ENCODE assay signal across 27 cellular contexts in genomic region chr1:41317356-41317755, GRCh38. TPM values are rescaled to one million over a fixed set of nuclear protein-coding genes. Genes with fewer than 3 reads are reported as not detected.
DNase-seq lines count a peak whose midpoint lies in the region; ATAC-seq and TF ChIP-seq lines count a peak whose summit lies in the region.
"Had no signal": no experiment of that assay in that cellular context is flagged by ENCODE, and none has a peak within 500 bp of the region (broad histone marks: within the 10 kb centered on the region; RNA-seq: fewer than 3 reads in every experiment).

No MANE protein-coding gene starts in this region.

- no peak overlapping the region for H2BK5ac ChIP-seq in mesendoderm (ENCODE audit: low read length)

- no peaks in the 10 kb centered on the region for H3K36me3 Mint-ChIP-seq in T-helper 2 cell treated with Interferon-gamma antibody and Interleukin-4, amounts not matched to agents 5 μg/mL and 100 μg/mL, for 36 hours (ENCODE audit: low read depth)
- H3K36me3 Mint-ChIP-seq: activated naive CD4-positive, alpha-beta T cell treated with anti-CD3 and anti-CD28 coated beads, Interleukin-2, amount 50 U/mL, for 24 hours; natural killer cell had no signal

- H3K79me2 ChIP-seq in HCT116 (ENCODE audit: insufficient read depth, low read length): no peaks in the 10 kb centered on the region
- H3K79me2 ChIP-seq in mesendoderm (ENCODE audit: control insufficient read depth, insufficient read depth, low read length): no peaks in the 10 kb centered on the region

- no peak overlapping the region for H4K8ac ChIP-seq in mesendoderm (ENCODE audit: low read depth, low read length)

- no peak overlapping the region for H3K27ac Mint-ChIP-seq in T-helper 2 cell treated with Interferon-gamma antibody and Interleukin-4, amounts not matched to agents 5 μg/mL and 100 μg/mL, for 36 hours
- H3K27ac Mint-ChIP-seq: activated naive CD4-positive, alpha-beta T cell treated with anti-CD3 and anti-CD28 coated beads, Interleukin-2, amount 50 U/mL, for 24 hours; activated T-helper 2 cell treated with anti-CD3 and anti-CD28 coated beads, Interferon-gamma antibody, Interleukin-2, Interleukin-4, amounts not matched to agents 10 μg/mL and 5 μg/mL and 100 μg/mL, durations not matched to agents 14 hours and 24 hours and 36 hours; endodermal cell; GM23338; natural killer cell had no signal

- H3K4me1 Mint-ChIP-seq in T-helper 2 cell treated with Interferon-gamma antibody and Interleukin-4, amounts not matched to agents 5 μg/mL and 100 μg/mL, for 36 hours (ENCODE audit: low read depth): no peaks in the 10 kb centered on the region
- H3K4me1 Mint-ChIP-seq: activated naive CD4-positive, alpha-beta T cell treated with anti-CD3 and anti-CD28 coated beads, Interleukin-2, amount 50 U/mL, for 24 hours had no signal

- H3K9ac ChIP-seq in HCT116 (ENCODE audit: low read length): no peak overlapping the region
- H3K9ac ChIP-seq in adipocyte (ENCODE audit: low read length): no peak overlapping the region
- H3K9ac ChIP-seq in mesendoderm (ENCODE audit: low read length): no peak overlapping the region

- H3K79me1 ChIP-seq in mesendoderm (ENCODE audit: low read length): no peaks in the 10 kb centered on the region

- TF ChIP-seq CTCF in HCT116 (IDR thresholded peaks at IDR 0.05 in 2 of 3, conservative IDR thresholded peaks at IDR 0.05 in 1 of 3; ENCODE audit: borderline replicate concordance in 1 of 3, insufficient read depth in 1 of 3, low read depth in 2 of 3, low read length in 2 of 3): no peak

- no peak overlapping the region for H3K23ac ChIP-seq in mesendoderm (ENCODE audit: low read length)

- H3K4me1 ChIP-seq in HCT116 (ENCODE audit: control insufficient read depth in 1 of 2, insufficient read depth in 2 of 2, low read length in 2 of 2): peaks cover 0 to 8% of the 10 kb centered on the region in 2 experiments; a peak in 2 of 4 replicates
- peaks cover 8% of the 10 kb centered on the region for H3K4me1 ChIP-seq in adipocyte (ENCODE audit: control insufficient read depth, insufficient read depth, low read length)
- H3K4me1 ChIP-seq in mesendoderm (ENCODE audit: control insufficient read depth, low read depth, low read length): peaks cover 7% of the 10 kb centered on the region
- H3K4me1 ChIP-seq: Peyer's patch had no signal

- 0 out of 2 replicates have a peak, but pooled peaks have one; percentile 27 for ATAC-seq in HCT116
- ATAC-seq: GM23338, natural killer cell had no signal

- no peaks in the 10 kb centered on the region for H3K9me3 Mint-ChIP-seq in T-helper 2 cell treated with Interferon-gamma antibody and Interleukin-4, amounts not matched to agents 5 μg/mL and 100 μg/mL, for 36 hours
- H3K9me3 Mint-ChIP-seq: activated naive CD4-positive, alpha-beta T cell treated with anti-CD3 and anti-CD28 coated beads, Interleukin-2, amount 50 U/mL, for 24 hours; activated T-helper 2 cell treated with anti-CD3 and anti-CD28 coated beads, Interferon-gamma antibody, Interleukin-2, Interleukin-4, amounts not matched to agents 10 μg/mL and 5 μg/mL and 100 μg/mL, durations not matched to agents 14 hours and 24 hours and 36 hours; endodermal cell; GM23338; natural killer cell had no signal

- peaks cover 7% of the 10 kb centered on the region for H3K27me3 Mint-ChIP-seq in T-helper 2 cell treated with Interferon-gamma antibody and Interleukin-4, amounts not matched to agents 5 μg/mL and 100 μg/mL, for 36 hours (ENCODE audit: low read depth)

- H3K4me3 Mint-ChIP-seq in T-helper 2 cell treated with Interferon-gamma antibody and Interleukin-4, amounts not matched to agents 5 μg/mL and 100 μg/mL, for 36 hours: no peak overlapping the region
- H3K4me3 Mint-ChIP-seq: activated naive CD4-positive, alpha-beta T cell treated with anti-CD3 and anti-CD28 coated beads, Interleukin-2, amount 50 U/mL, for 24 hours; endodermal cell; GM23338; natural killer cell had no signal

- H3K56ac ChIP-seq in mesendoderm (ENCODE audit: low read length): no peak overlapping the region

- CTCF ChIA-PET in HCT116 (lab: Charles Lee): no interaction called here

- H2AFZ ChIP-seq in HCT116 (ENCODE audit: low read depth, low read length, poor library complexity, severe bottlenecking): no peak overlapping the region
- H2AFZ ChIP-seq: GM23338 had no signal

- H3K4ac ChIP-seq in mesendoderm (ENCODE audit: low read depth, low read length): no peak overlapping the region

- no peaks in the 10 kb centered on the region for H3K9me3 ChIP-seq in HCT116 (ENCODE audit: control insufficient read depth in 1 of 2, insufficient read depth in 1 of 2, low read depth in 1 of 2, low read length in 2 of 2)
- H3K9me3 ChIP-seq in adipocyte (ENCODE audit: control insufficient read depth, low read length): no peaks in the 10 kb centered on the region
- H3K9me3 ChIP-seq: Peyer's patch, tibial nerve had no signal

- no CpG with 5 or more reads among the region's 6 CpGs for WGBS in mesendoderm (ENCODE audit: extremely low coverage, insufficient coverage, low lambda C conversion rate)

- peaks cover under 1% of the 10 kb centered on the region; the same call in 1 of the 2 replicates for H3K9me2 ChIP-seq in HCT116 (ENCODE audit: insufficient read depth)

- DNase-seq in AG20443 (ENCODE audit: low spot score): peak; percentile 21
- DNase-seq in HCT116 (ENCODE audit: low read depth, low spot score): no peak
- peak; percentile 19 for DNase-seq in adipocyte (ENCODE audit: low read depth)
- peak; percentile 62 for DNase-seq in mesendoderm
- no peak for DNase-seq in Kasumi-1 (lab: John Stamatoyannopoulos, UW)
- no peak for DNase-seq in H7
- DNase-seq in NCI-H1436 (lab: John Stamatoyannopoulos, UW): no peak
- DNase-seq in T-helper 2 cell treated with Interferon-gamma antibody and Interleukin-4, amounts not matched to agents 5 μg/mL and 100 μg/mL, for 36 hours (ENCODE audit: low spot score): no peak
- DNase-seq: activated CD4-positive, alpha-beta T cell treated with anti-CD3 and anti-CD28 coated beads, Interleukin-2, amount 50 U/mL, for 4 hours; anterior cingulate cortex; DMS79 treated with DMSO at 0.1 percent for 48 hours; endodermal cell; natural killer cell; NCI-H1694; NCI-H2171; NCI-H524 treated with DMSO at 0.1 percent for 48 hours; Peyer's patch; stimulated activated CD4-positive, alpha-beta T cell treated with anti-CD3 and anti-CD28 coated beads, Interleukin-2, amount 100 ng/mL, for 24 hours; T-helper 1 cell had no signal

- no peak overlapping the region for H3K27ac ChIP-seq in HCT116 (ENCODE audit: low read depth, low read length)
- H3K27ac ChIP-seq in mesendoderm (ENCODE audit: low read depth, low read length): no peak overlapping the region
- H3K27ac ChIP-seq: C4-2B, cardiac muscle cell, Peyer's patch, tibial nerve had no signal

- intact Hi-C loops in HCT116 (cut with micrococcal nuclease): no loop called here

- no peaks in the 10 kb centered on the region for H4K20me1 ChIP-seq in HCT116 (ENCODE audit: insufficient read depth)

- POLR2A ChIA-PET in HCT116 (lab: Charles Lee): no interaction called here

- no peak for TF ChIP-seq POLR2A in HCT116 (IDR thresholded peaks at IDR 0.05; ENCODE audit: borderline replicate concordance, extremely low read depth, insufficient read depth, insufficient read length)

- no peak overlapping the region for H3K18ac ChIP-seq in mesendoderm (ENCODE audit: low read length)

- TF ChIP-seq RAD21 in HCT116 (IDR thresholded peaks at IDR 0.05; ENCODE audit: low read depth): no peak

- H3K4me2 ChIP-seq in HCT116 (ENCODE audit: low read length): peak overlapping the region; percentile 17; the same call in 1 of the 2 replicates
- no peak overlapping the region for H3K4me2 ChIP-seq in mesendoderm (ENCODE audit: low read length)
- H3K4me2 ChIP-seq: GM23338 had no signal

- H3K27me3 ChIP-seq in HCT116 (ENCODE audit: insufficient read depth, low read length): no peaks in the 10 kb centered on the region
- H3K27me3 ChIP-seq in adipocyte (replicated peaks; ENCODE audit: control insufficient read depth, insufficient read depth, low read length): no peaks in the 10 kb centered on the region
- H3K27me3 ChIP-seq in mesendoderm (ENCODE audit: insufficient read depth, low read length, poor library complexity): no peaks in the 10 kb centered on the region
- H3K27me3 ChIP-seq in H7 (ENCODE audit: control insufficient read depth, insufficient read depth, low read length): peaks cover 1% of the 10 kb centered on the region; the same call in 1 of the 2 replicates
- H3K27me3 ChIP-seq: cardiac muscle cell, Peyer's patch, tibial nerve had no signal

- H2BK15ac ChIP-seq in mesendoderm (replicated peaks; ENCODE audit: low read depth): no peak overlapping the region

- no peaks in the 10 kb centered on the region for H3K36me3 ChIP-seq in HCT116 (ENCODE audit: control insufficient read depth in 1 of 2, insufficient read depth in 2 of 2, low read length in 2 of 2)
- no peaks in the 10 kb centered on the region for H3K36me3 ChIP-seq in adipocyte (ENCODE audit: control insufficient read depth, insufficient read depth, low read length, severe bottlenecking)
- no peaks in the 10 kb centered on the region for H3K36me3 ChIP-seq in mesendoderm (ENCODE audit: control insufficient read depth, insufficient read depth, low read length)
- H3K36me3 ChIP-seq in H7 (replicated peaks; ENCODE audit: control insufficient read depth, insufficient read depth, low read length): no peaks in the 10 kb centered on the region
- H3K36me3 ChIP-seq: cardiac muscle cell, Peyer's patch, tibial nerve had no signal

- BruUV-seq in HCT116 (replicated peaks; lab: Mats Ljungman, UMichigan): no TSS peak

- no peak overlapping the region for H3K4me3 ChIP-seq in HCT116 (replicated peaks in 1 of 2; ENCODE audit: low read depth in 1 of 2, low read length in 2 of 2)
- H3K4me3 ChIP-seq in adipocyte (ENCODE audit: low read length): no peak overlapping the region
- H3K4me3 ChIP-seq in mesendoderm (ENCODE audit: low read length): no peak overlapping the region
- no peak overlapping the region for H3K4me3 ChIP-seq in H7 (ENCODE audit: insufficient read depth, low read depth, low read length)
- H3K4me3 ChIP-seq: cardiac muscle cell, GM23338, Peyer's patch, tibial nerve had no signal

- no peak overlapping the region for H4K5ac ChIP-seq in mesendoderm (ENCODE audit: low read length)

- H2BK120ac ChIP-seq in mesendoderm (ENCODE audit: low read depth, low read length): no peak overlapping the region

- RAD21 ChIA-PET in HCT116 (lab: Charles Lee; ENCODE audit: low non-redundant PET in 1 of 2, low total read pairs in 2 of 2, uncharacterized antibody in 2 of 2, unreplicated experiment in 2 of 2): no interaction called here

- no peak overlapping the region for H2AK5ac ChIP-seq in mesendoderm (ENCODE audit: low read length)

TF ChIP-seq in HCT116, 20 proteins besides CTCF, POLR2A, EP300 and RAD21 (continues in another document):
- TF ChIP-seq ATF3 (IDR thresholded peaks at IDR 0.05) (no peak), CBX3 (IDR thresholded peaks at IDR 0.05; ENCODE audit: low read depth) (no peak), FOSL1 (IDR thresholded peaks at IDR 0.05; ENCODE audit: low read depth) (no peak)

RNA-seq across cellular contexts. Expression of gene FOXO6, which starts 43.9 kb away (rescaled TPM):
- total RNA-seq in HCT116 (2021; ENCODE audit: unreplicated experiment): 7.0 TPM
- 4.0 and 4.1 TPM in 2 replicates for polyA plus RNA-seq in HCT116 (2012)
- 0.32 TPM for polyA plus RNA-seq in mesendoderm (2013, experiment 1 of 2)
- polyA plus RNA-seq in mesendoderm (2013, experiment 2 of 2): 0.36 TPM
- 0.97 and 1.00 TPM in 2 replicates for total RNA-seq in H7 (2014; rRNA removed; shearing (Covaris generic))
- total RNA-seq: osteoblast had no signal
- polyA plus RNA-seq: AG04450 had no signal

Comparison
In these comparisons a context has a peak if more than half of its experiments do, and no peak if none do; other contexts are left out.
1. DNase-seq: peak in AG20443 (single experiment), adipocyte (single experiment) and mesendoderm (single experiment); none in HCT116 (single experiment), Kasumi-1 (0 of 2), H7 (single experiment), NCI-H1436 (single experiment) and T-helper 2 cell treated with Interferon-gamma antibody and Interleukin-4, amounts not matched to agents 5 μg/mL and 100 μg/mL, for 36 hours (single experiment).